ENCODE assay signal across 17 cellular contexts in genomic region chr2:41913921-41914609, GRCh38.
DNase-seq lines count a peak whose midpoint lies in the region; ATAC-seq and TF ChIP-seq lines count a peak whose summit lies in the region.
"Had no signal": no experiment of that assay in that cellular context is flagged by ENCODE, and none has a peak within 500 bp of the region (broad histone marks: within the 10 kb centered on the region; RNA-seq: fewer than 3 reads in every experiment).

No MANE protein-coding gene starts in this region.

- no peaks in the 10 kb centered on the region for H3K9me3 Mint-ChIP-seq in stimulated activated effector memory CD8-positive, alpha-beta T cell treated with anti-CD3 and anti-CD28 coated beads, Interleukin-12 subunit alpha, Interleukin-12 subunit beta, amount 100 ng/mL, for 72 hours
- no peaks in the 10 kb centered on the region for H3K9me3 Mint-ChIP-seq in activated naive CD4-positive, alpha-beta T cell treated with anti-CD3 and anti-CD28 coated beads for 36 hours
- H3K9me3 Mint-ChIP-seq: CD4-positive, CD25-positive, alpha-beta regulatory T cell had no signal

- H3K4me1 Mint-ChIP-seq in stimulated activated effector memory CD8-positive, alpha-beta T cell treated with anti-CD3 and anti-CD28 coated beads, Interleukin-12 subunit alpha, Interleukin-12 subunit beta, amount 100 ng/mL, for 72 hours: peaks cover 14% of the 10 kb centered on the region
- H3K4me1 Mint-ChIP-seq in activated naive CD4-positive, alpha-beta T cell treated with anti-CD3 and anti-CD28 coated beads for 36 hours (ENCODE audit: low read depth): no peaks in the 10 kb centered on the region
- H3K4me1 Mint-ChIP-seq: CD4-positive, CD25-positive, alpha-beta regulatory T cell had no signal

- no peaks in the 10 kb centered on the region for H3K27me3 ChIP-seq in adipocyte (replicated peaks; ENCODE audit: control insufficient read depth, insufficient read depth, low read length)
- no peaks in the 10 kb centered on the region for H3K27me3 ChIP-seq in left ventricle myocardium inferior (ENCODE audit: low read depth)
- no peaks in the 10 kb centered on the region for H3K27me3 ChIP-seq in muscle layer of duodenum (ENCODE audit: low read depth, low read length)

- H3K27me3 Mint-ChIP-seq in activated naive CD4-positive, alpha-beta T cell treated with anti-CD3 and anti-CD28 coated beads for 36 hours (ENCODE audit: low read depth): no peaks in the 10 kb centered on the region

- H3K9me3 ChIP-seq in adipocyte (ENCODE audit: control insufficient read depth, low read length): peaks cover 9% of the 10 kb centered on the region
- no peaks in the 10 kb centered on the region for H3K9me3 ChIP-seq in left ventricle myocardium inferior (replicated peaks)
- H3K9me3 ChIP-seq in muscle layer of duodenum (ENCODE audit: control insufficient read depth in 1 of 2, low read length in 2 of 2): no peaks in the 10 kb centered on the region

- intact Hi-C loops in left ventricle myocardium inferior (cut with micrococcal nuclease): no loop called here
- intact Hi-C loops in activated naive CD4-positive, alpha-beta T cell treated with anti-CD3 and anti-CD28 coated beads for 36 hours (cut with micrococcal nuclease): no loop called here

- H3K4me1 ChIP-seq in adipocyte (ENCODE audit: control insufficient read depth, insufficient read depth, low read length): peaks cover 34% of the 10 kb centered on the region
- H3K4me1 ChIP-seq in left ventricle myocardium inferior: peaks cover 15% of the 10 kb centered on the region
- peaks cover 11% of the 10 kb centered on the region in 2 donors for H3K4me1 ChIP-seq in muscle layer of duodenum (ENCODE audit: control insufficient read depth in 1 of 2, insufficient read depth in 2 of 2, low read length in 2 of 2)

- no peak for ATAC-seq in stimulated activated effector memory CD8-positive, alpha-beta T cell treated with anti-CD3 and anti-CD28 coated beads, Interleukin-12 subunit alpha, Interleukin-12 subunit beta, amount 100 ng/mL, for 72 hours
- ATAC-seq: HCT116 had no signal

- DNase-seq in adipocyte (ENCODE audit: low read depth): no peak
- DNase-seq in left ventricle myocardium inferior: no peak
- DNase-seq in stimulated activated effector memory CD8-positive, alpha-beta T cell treated with anti-CD3 and anti-CD28 coated beads, Interleukin-12 subunit alpha, Interleukin-12 subunit beta, amount 100 ng/mL, for 72 hours (ENCODE audit: low spot score in 2 of 2): no peak
- DNase-seq in activated naive CD4-positive, alpha-beta T cell treated with anti-CD3 and anti-CD28 coated beads for 36 hours: no peak
- DNase-seq in islet precursor cell: no peak
- no peak for DNase-seq in midbrain (lab: John Stamatoyannopoulos, UW)
- DNase-seq in DMS53 treated with DMSO at 0.1 percent for 48 hours (lab: John Stamatoyannopoulos, UW; ENCODE audit: unreplicated experiment): no peak
- DNase-seq: CD4-positive, CD25-positive, alpha-beta regulatory T cell; COR-L47; Kasumi-1; NCI-H1694; NCI-H2081; NCI-H2171; NCI-H526; OCI-M1 had no signal

- H3K27ac Mint-ChIP-seq in stimulated activated effector memory CD8-positive, alpha-beta T cell treated with anti-CD3 and anti-CD28 coated beads, Interleukin-12 subunit alpha, Interleukin-12 subunit beta, amount 100 ng/mL, for 72 hours: peak overlapping the region; percentile 48
- H3K27ac Mint-ChIP-seq in activated naive CD4-positive, alpha-beta T cell treated with anti-CD3 and anti-CD28 coated beads for 36 hours: no peak overlapping the region

- peak overlapping the region; percentile 40 for H3K9ac ChIP-seq in adipocyte (ENCODE audit: low read length)

- CTCF ChIA-PET in activated naive CD4-positive, alpha-beta T cell treated with anti-CD3 and anti-CD28 coated beads for 36 hours (lab: Charles Lee): no interaction called here

- TF ChIP-seq CTCF in left ventricle myocardium inferior (IDR thresholded peaks at IDR 0.05; ENCODE audit: borderline replicate concordance): no peak

- H3K36me3 ChIP-seq in adipocyte (ENCODE audit: control insufficient read depth, insufficient read depth, low read length, severe bottlenecking) (no peaks in the 10 kb centered on the region), left ventricle myocardium inferior (no peaks in the 10 kb centered on the region), muscle layer of duodenum (ENCODE audit: control insufficient read depth in 1 of 2, insufficient read depth in 2 of 2, low read length in 2 of 2) (no peaks in the 10 kb centered on the region)

- no peak overlapping the region for H3K4me3 Mint-ChIP-seq in stimulated activated effector memory CD8-positive, alpha-beta T cell treated with anti-CD3 and anti-CD28 coated beads, Interleukin-12 subunit alpha, Interleukin-12 subunit beta, amount 100 ng/mL, for 72 hours
- no peak overlapping the region for H3K4me3 Mint-ChIP-seq in activated naive CD4-positive, alpha-beta T cell treated with anti-CD3 and anti-CD28 coated beads for 36 hours
- H3K4me3 Mint-ChIP-seq: CD4-positive, CD25-positive, alpha-beta regulatory T cell had no signal

- H3K4me3 ChIP-seq in adipocyte (ENCODE audit: low read length) (peak overlapping the region; percentile 37), left ventricle myocardium inferior (no peak overlapping the region), muscle layer of duodenum (ENCODE audit: low read depth in 1 of 2, low read length in 2 of 2) (no peak overlapping the region)

- H3K36me3 Mint-ChIP-seq in stimulated activated effector memory CD8-positive, alpha-beta T cell treated with anti-CD3 and anti-CD28 coated beads, Interleukin-12 subunit alpha, Interleukin-12 subunit beta, amount 100 ng/mL, for 72 hours: no peaks in the 10 kb centered on the region
- no peaks in the 10 kb centered on the region for H3K36me3 Mint-ChIP-seq in activated naive CD4-positive, alpha-beta T cell treated with anti-CD3 and anti-CD28 coated beads for 36 hours (ENCODE audit: low read depth)
- H3K36me3 Mint-ChIP-seq: CD4-positive, CD25-positive, alpha-beta regulatory T cell had no signal

- peak overlapping the region; percentile 69 for H3K27ac ChIP-seq in left ventricle myocardium inferior (replicated peaks)
- H3K27ac ChIP-seq in muscle layer of duodenum (ENCODE audit: low read length): peak overlapping the region; percentile 44
